In the genomic region with DNA sequence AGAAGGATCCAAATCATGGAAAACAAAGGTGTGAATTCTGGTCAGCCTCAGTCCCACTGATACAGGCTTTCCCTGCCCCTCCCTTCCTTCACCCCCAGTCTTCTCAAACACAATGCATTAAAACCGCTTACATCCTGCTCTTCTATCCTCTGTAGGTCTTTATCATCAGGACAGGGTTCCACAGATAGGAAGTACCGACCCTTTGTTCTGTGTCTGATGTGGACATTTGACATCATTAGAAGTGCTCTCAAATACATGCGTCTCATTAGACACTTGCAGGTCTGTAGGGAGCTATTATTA, we compare ENCODE assay signal across 24 cellular contexts. TPM values are rescaled to one million over a fixed set of nuclear protein-coding genes. Genes with fewer than 3 reads are reported as not detected.
DNase-seq lines count a peak whose midpoint lies in the region; ATAC-seq, FAIRE-seq and TF ChIP-seq lines count a peak whose summit lies in the region.
"Had no signal": no experiment of that assay in that cellular context is flagged by ENCODE, and none has a peak within 500 bp of the region (broad histone marks: within the 10 kb centered on the region; RNA-seq: fewer than 3 reads in every experiment).

No MANE protein-coding gene starts in this region.

- intact Hi-C loops in left ventricle myocardium superior (cut with micrococcal nuclease): no loop called here
- intact Hi-C loops in dendritic cell treated with granulocyte-macrophage colony-stimulating factor and Interleukin-4, amounts not matched to agents 40 ng/mL and 50 ng/mL, for 4 days (cut with micrococcal nuclease): no loop called here
- intact Hi-C loops in stomach (cut with DNase I; ENCODE audit: low total_unique reads): no loop called here
- intact Hi-C loops in gastrocnemius medialis (cut with DNase I; ENCODE audit: low total_unique reads): no loop called here

- H3K9me3 ChIP-seq in cardiac muscle cell (ENCODE audit: low read depth) (no peaks in the 10 kb centered on the region), stomach (no peaks in the 10 kb centered on the region), gastrocnemius medialis (no peaks in the 10 kb centered on the region)
- H3K9me3 ChIP-seq: A549 had no signal

- H3K4me1 ChIP-seq in cardiac muscle cell (ENCODE audit: low read depth) (peaks cover 36% of the 10 kb centered on the region), stomach (no peaks in the 10 kb centered on the region), gastrocnemius medialis (no peaks in the 10 kb centered on the region)
- H3K4me1 ChIP-seq: A549 had no signal

- H3K4me3 ChIP-seq in cardiac muscle cell (no peak overlapping the region), stomach (no peak overlapping the region), gastrocnemius medialis (no peak overlapping the region)
- H3K4me3 ChIP-seq: A549 had no signal

- no peak overlapping the region for H3K4me3 Mint-ChIP-seq in dendritic cell treated with granulocyte-macrophage colony-stimulating factor and Interleukin-4, amounts not matched to agents 40 ng/mL and 50 ng/mL, for 4 days
- no peak overlapping the region for H3K4me3 Mint-ChIP-seq in neural crest cell
- H3K4me3 Mint-ChIP-seq: CD4-positive, alpha-beta T cell; HFFc6 had no signal

- peak overlapping the region; percentile 53 for H3K27ac Mint-ChIP-seq in dendritic cell treated with granulocyte-macrophage colony-stimulating factor and Interleukin-4, amounts not matched to agents 40 ng/mL and 50 ng/mL, for 4 days
- peak overlapping the region; percentile 65 for H3K27ac Mint-ChIP-seq in neural crest cell (ENCODE audit: unreplicated experiment)
- H3K27ac Mint-ChIP-seq: CD4-positive, alpha-beta T cell; HFFc6 had no signal

- TF ChIP-seq EP300 in stomach (IDR thresholded peaks at IDR 0.05): no peak

- no peak for TF ChIP-seq CTCF in cardiac muscle cell (IDR thresholded peaks at IDR 0.05; ENCODE audit: low read depth, low read length)
- no peak for TF ChIP-seq CTCF in neural crest cell (conservative IDR thresholded peaks at IDR 0.05)
- no peak for TF ChIP-seq CTCF in stomach (IDR thresholded peaks at IDR 0.05)
- TF ChIP-seq CTCF in D721Med (IDR thresholded peaks at IDR 0.05; ENCODE audit: insufficient read depth, missing control alignments): no peak
- no peak for TF ChIP-seq CTCF in gastrocnemius medialis (IDR thresholded peaks at IDR 0.05 in 4 of 5, conservative IDR thresholded peaks at IDR 0.05 in 1 of 5)

- H3K27me3 Mint-ChIP-seq in dendritic cell treated with granulocyte-macrophage colony-stimulating factor and Interleukin-4, amounts not matched to agents 40 ng/mL and 50 ng/mL, for 4 days: no peaks in the 10 kb centered on the region
- no peaks in the 10 kb centered on the region for H3K27me3 Mint-ChIP-seq in neural crest cell (ENCODE audit: low read depth)

- H3K36me3 ChIP-seq in cardiac muscle cell (no peaks in the 10 kb centered on the region), stomach (no peaks in the 10 kb centered on the region), gastrocnemius medialis (no peaks in the 10 kb centered on the region)

- peaks cover 43% of the 10 kb centered on the region for H3K4me1 Mint-ChIP-seq in dendritic cell treated with granulocyte-macrophage colony-stimulating factor and Interleukin-4, amounts not matched to agents 40 ng/mL and 50 ng/mL, for 4 days (ENCODE audit: low read depth)
- H3K4me1 Mint-ChIP-seq in neural crest cell: no peaks in the 10 kb centered on the region

- DNase-seq in cardiac muscle cell (ENCODE audit: low read depth in 1 of 2, low spot score in 1 of 2) (no peak), left ventricle myocardium superior (no peak), neural crest cell (ENCODE audit: low read depth, low spot score) (no peak), stomach (no peak), D721Med (ENCODE audit: insufficient read length, low spot score) (no peak), gastrocnemius medialis (no peak)
- DNase-seq: AML-193; CD4-positive, alpha-beta T cell; DMS153; DMS79; GDM1; GOT3; H7; HFFc6 had no signal

- WGBS in stomach, 5 donors: 70 to 78% (median 74%) methylated on average over 3 of the region's 3 CpGs

- H3K27ac ChIP-seq in cardiac muscle cell (peak overlapping the region; percentile 67), stomach (no peak overlapping the region), gastrocnemius medialis (no peak overlapping the region)
- H3K27ac ChIP-seq: 22Rv1, A549, C4-2B, HL-60 had no signal

- no peak for FAIRE-seq in D721Med (lab: Jason Lieb, UNC)
- FAIRE-seq: A549 had no signal

- TF ChIP-seq POLR2A in stomach (IDR thresholded peaks at IDR 0.05): no peak
- TF ChIP-seq POLR2A in gastrocnemius medialis (IDR thresholded peaks at IDR 0.05): no peak

- ATAC-seq in left ventricle myocardium superior (no peak), gastrocnemius medialis (no peak)
- ATAC-seq: A549, HCT116 had no signal

- H3K27me3 ChIP-seq in cardiac muscle cell (no peaks in the 10 kb centered on the region), stomach (no peaks in the 10 kb centered on the region), gastrocnemius medialis (no peaks in the 10 kb centered on the region)

- in situ Hi-C loops in gastrocnemius medialis (cut with MboI; ENCODE audit: low sequenced_read_pairs in 4 of 4): no loop called here

- no peaks in the 10 kb centered on the region for H3K9me3 Mint-ChIP-seq in dendritic cell treated with granulocyte-macrophage colony-stimulating factor and Interleukin-4, amounts not matched to agents 40 ng/mL and 50 ng/mL, for 4 days
- H3K9me3 Mint-ChIP-seq in neural crest cell: peaks cover 5% of the 10 kb centered on the region
- H3K9me3 Mint-ChIP-seq: CD4-positive, alpha-beta T cell; HFFc6 had no signal

- H3K36me3 Mint-ChIP-seq in dendritic cell treated with granulocyte-macrophage colony-stimulating factor and Interleukin-4, amounts not matched to agents 40 ng/mL and 50 ng/mL, for 4 days (ENCODE audit: low read depth): no peaks in the 10 kb centered on the region
- no peaks in the 10 kb centered on the region for H3K36me3 Mint-ChIP-seq in neural crest cell (ENCODE audit: low read depth)

RNA-seq across cellular contexts. Expression of gene EDDM3B, which starts 0.3 kb away (rescaled TPM):
- total RNA-seq in cardiac muscle cell (1.8 TPM in 1 of 2 replicates, not detected in the other), left ventricle myocardium superior (not detected), neural crest cell (not detected in 2 replicates), stomach (not detected), gastrocnemius medialis (not detected)
- polyA plus RNA-seq in cardiac muscle cell (0.26 and 5.2 TPM in 2 replicates), stomach (not detected)
- total RNA-seq: Caco-2; CD4-positive, alpha-beta T cell; Daoy; H7; HFFc6; HT1080 had no signal
- polyA plus RNA-seq: A549, BJ had no signal

RNA-seq across cellular contexts. Expression of gene RNASE6, which starts 12.5 kb away (rescaled TPM):
- not detected in 2 replicates for total RNA-seq in cardiac muscle cell
- polyA plus RNA-seq in cardiac muscle cell: 0.60 TPM in 1 of 2 replicates, not detected in the other
- 6.1 TPM for total RNA-seq in left ventricle myocardium superior
- 0.23 TPM in 1 of 2 replicates, not detected in the other for total RNA-seq in neural crest cell
- 10 to 100 TPM in 1 of 5 donors, 1 to 10 TPM in 2, not detected in 2; 2.9 to 13.3 (median 8.4) TPM for total RNA-seq in stomach
- 1 to 10 TPM; 4.7 to 8.2 (median 5.0) TPM for polyA plus RNA-seq in stomach
- 1 to 10 TPM in 3 of 4 donors, under 1 TPM in 1; 0.61 to 5.9 (median 4.8) TPM for total RNA-seq in gastrocnemius medialis
- total RNA-seq: Caco-2, HFFc6, HT1080 had no signal
- polyA plus RNA-seq: A549, BJ had no signal

RNA-seq across cellular contexts. Expression of gene EDDM3A, which starts 22.9 kb away (rescaled TPM):
- total RNA-seq in cardiac muscle cell: not detected in 2 replicates
- 0.15 and 0.25 TPM in 2 replicates for polyA plus RNA-seq in cardiac muscle cell
- total RNA-seq in left ventricle myocardium superior: not detected
- total RNA-seq in neural crest cell: not detected in 2 replicates
- not detected for total RNA-seq in stomach
- under 1 TPM in 1 of 3 donors, not detected in 2; 0.38 TPM for polyA plus RNA-seq in stomach
- not detected for total RNA-seq in gastrocnemius medialis
- total RNA-seq: Caco-2; CD4-positive, alpha-beta T cell; Daoy; H7; HFFc6; HT1080 had no signal
- polyA plus RNA-seq: A549, BJ had no signal

RNA-seq across cellular contexts. Expression of gene RNASE1, which starts 34.1 kb away (rescaled TPM):
- 1.3 and 3.6 TPM in 2 replicates for total RNA-seq in cardiac muscle cell
- polyA plus RNA-seq in cardiac muscle cell: 2.5 and 5.7 TPM in 2 replicates
- 283 TPM for total RNA-seq in left ventricle myocardium superior
- total RNA-seq in neural crest cell: 6.4 and 9.7 TPM in 2 replicates
- 100 to 1,000 TPM in 4 of 5 donors, 10 to 100 TPM in 1; 51.6 to 604 (median 237) TPM for total RNA-seq in stomach
- polyA plus RNA-seq in stomach: 100 to 1,000 TPM; 129 to 404 (median 237) TPM
- total RNA-seq in gastrocnemius medialis: 100 to 1,000 TPM; 157 to 198 (median 190) TPM
- total RNA-seq: CD4-positive, alpha-beta T cell; HFFc6 had no signal
- polyA plus RNA-seq: BJ had no signal
